8 cellular contexts compared by ENCODE assay signal in genomic region chr11:68363771-68364170, GRCh38.
"Had no signal": no experiment of that assay in that cellular context is flagged by ENCODE, and none has a peak within 500 bp of the region (broad histone marks: within the 10 kb centered on the region; RNA-seq: fewer than 3 reads in every experiment).

No MANE protein-coding gene starts in this region.

- H3K4me3 Mint-ChIP-seq: HFFc6 had no signal

- H3K9me3 Mint-ChIP-seq: HFFc6 had no signal

- H3K4me3 ChIP-seq: GM23248, HAP-1 had no signal

- H3K27ac Mint-ChIP-seq: HFFc6 had no signal

- ATAC-seq: HCT116 had no signal

- DNase-seq: GM23248, GOT3, H7, HFFc6, IMR-90 had no signal

- H3K4me1 ChIP-seq: HAP-1 had no signal

- H3K9me3 ChIP-seq: HAP-1 had no signal

- H3K9ac ChIP-seq: GM23248 had no signal

- H3K27ac ChIP-seq: GM23248, HL-60 had no signal

- H2AFZ ChIP-seq: GM23248 had no signal
